ENCODE assay signal across 11 cellular contexts in genomic region chr3:16132926-16133325, GRCh38. TPM values are rescaled to one million over a fixed set of nuclear protein-coding genes. Genes with fewer than 3 reads are reported as not detected.
DNase-seq lines count a peak whose midpoint lies in the region; ATAC-seq and TF ChIP-seq lines count a peak whose summit lies in the region.
"Had no signal": no experiment of that assay in that cellular context is flagged by ENCODE, and none has a peak within 500 bp of the region (broad histone marks: within the 10 kb centered on the region; RNA-seq: fewer than 3 reads in every experiment).

No MANE protein-coding gene starts in this region.

- no peak overlapping the region for H2AFZ ChIP-seq in Karpas-422 (ENCODE audit: low read length)

- H3K36me3 ChIP-seq in Karpas-422 (ENCODE audit: insufficient read depth, low read length) (no peaks in the 10 kb centered on the region), stomach smooth muscle (ENCODE audit: control insufficient read depth in 2 of 2, insufficient read depth in 2 of 2, low read length in 2 of 2) (no peaks in the 10 kb centered on the region), body of pancreas (replicated peaks in 1 of 2; ENCODE audit: insufficient read depth in 1 of 2, low read depth in 2 of 2) (no peaks in the 10 kb centered on the region)

- BruUV-seq in Calu3 (replicated peaks; lab: Mats Ljungman, UMichigan): no TSS peak

- no peak for TF ChIP-seq POLR2A in body of pancreas (IDR thresholded peaks at IDR 0.05)

- H3K9me2 ChIP-seq in Karpas-422 (replicated peaks; ENCODE audit: insufficient read depth, low read length): no peaks in the 10 kb centered on the region

- no peak overlapping the region for H3K4me3 Mint-ChIP-seq in Calu3 (ENCODE audit: low read depth, unreplicated experiment)
- H3K4me3 Mint-ChIP-seq: CD4-positive, alpha-beta T cell had no signal

- H3K27ac Mint-ChIP-seq in Calu3 (ENCODE audit: unreplicated experiment): no peak overlapping the region
- H3K27ac Mint-ChIP-seq: CD4-positive, alpha-beta T cell had no signal

- H4K20me1 ChIP-seq in Karpas-422 (ENCODE audit: insufficient read depth, low read depth, low read length): no peaks in the 10 kb centered on the region

- ATAC-seq in body of pancreas: no peak

- peak; percentile 37 for DNase-seq in Karpas-422
- DNase-seq in cerebellum (ENCODE audit: low spot score): peak; percentile 72
- DNase-seq in inferior parietal cortex (ENCODE audit: extremely low spot score): peak; percentile 75
- no peak for DNase-seq in glomerular visceral epithelial cell (ENCODE audit: extremely low spot score)
- no peak for DNase-seq in stimulated activated CD4-positive, alpha-beta T cell treated with anti-CD3 and anti-CD28 coated beads, Interleukin-4, amount 100 ng/mL, for 1 hour
- DNase-seq in body of pancreas: no peak
- no peak for DNase-seq in Calu3
- DNase-seq: activated naive CD4-positive, alpha-beta T cell; CD4-positive, alpha-beta T cell; NCI-H226 had no signal

- CTCF ChIA-PET in Calu3 (lab: Charles Lee): no interaction called here

- no peaks in the 10 kb centered on the region for H3K79me2 ChIP-seq in Karpas-422 (ENCODE audit: low read length)

- no peak for TF ChIP-seq CTCF in body of pancreas (IDR thresholded peaks at IDR 0.05)
- TF ChIP-seq CTCF in Calu3 (IDR thresholded peaks at IDR 0.05; ENCODE audit: unreplicated experiment): no peak

- no peaks in the 10 kb centered on the region for H3K4me1 ChIP-seq in Karpas-422 (ENCODE audit: low read length)
- peaks cover 12% of the 10 kb centered on the region for H3K4me1 ChIP-seq in stomach smooth muscle (ENCODE audit: control insufficient read depth, insufficient read depth, low read length)
- no peaks in the 10 kb centered on the region for H3K4me1 ChIP-seq in body of pancreas

- peaks cover 4% of the 10 kb centered on the region for H3K36me3 Mint-ChIP-seq in Calu3 (ENCODE audit: insufficient read depth, unreplicated experiment)

- H3K27me3 Mint-ChIP-seq in Calu3 (ENCODE audit: unreplicated experiment): peaks cover 3% of the 10 kb centered on the region
- H3K27me3 Mint-ChIP-seq: CD4-positive, alpha-beta T cell had no signal

- H3K9me3 ChIP-seq in Karpas-422 (ENCODE audit: low read length) (no peaks in the 10 kb centered on the region), stomach smooth muscle (ENCODE audit: control insufficient read depth in 2 of 2, low read length in 2 of 2) (peaks cover 5 to 15% of the 10 kb centered on the region in 2 donors), body of pancreas (no peaks in the 10 kb centered on the region)

- no peak overlapping the region for H3K27ac ChIP-seq in Karpas-422 (ENCODE audit: low read length)
- peak overlapping the region; percentile 37 for H3K27ac ChIP-seq in stomach smooth muscle (ENCODE audit: low read length)
- H3K27ac ChIP-seq in body of pancreas: no peak overlapping the region

- intact Hi-C loops in body of pancreas (cut with DNase I) (no loop called here), Calu3 (cut with micrococcal nuclease; ENCODE audit: unreplicated experiment) (no loop called here)

- H3K4me1 Mint-ChIP-seq in Calu3 (ENCODE audit: low read depth, unreplicated experiment): no peaks in the 10 kb centered on the region

- H3K4me2 ChIP-seq in Karpas-422 (ENCODE audit: low read depth, low read length, poor library complexity, severe bottlenecking): no peak overlapping the region

- peaks cover 6% of the 10 kb centered on the region for H3K9me3 Mint-ChIP-seq in Calu3 (ENCODE audit: low read depth, unreplicated experiment)

- no peak overlapping the region for H3K4me3 ChIP-seq in Karpas-422 (ENCODE audit: low read length)
- no peak overlapping the region for H3K4me3 ChIP-seq in stomach smooth muscle (ENCODE audit: low read length in 2 of 2)
- no peak overlapping the region for H3K4me3 ChIP-seq in body of pancreas

- H3K9ac ChIP-seq in Karpas-422 (ENCODE audit: low read length): no peak overlapping the region
- H3K9ac ChIP-seq in stomach smooth muscle (ENCODE audit: low read length in 2 of 2): no peak overlapping the region

- 78 to 84% methylated on average over 3 of the region's 3 CpGs for WGBS in body of pancreas, 2 donors

- H3K27me3 ChIP-seq in Karpas-422 (ENCODE audit: low read length) (no peaks in the 10 kb centered on the region), stomach smooth muscle (ENCODE audit: control insufficient read depth in 1 of 2, insufficient read depth in 2 of 2, low read length in 2 of 2) (no peaks in the 10 kb centered on the region), body of pancreas (no peaks in the 10 kb centered on the region)

RNA-seq across cellular contexts. Expression of gene GALNT15, which starts 41.6 kb away (rescaled TPM):
- not detected in 2 replicates for total RNA-seq in Karpas-422 (2014; rRNA removed; shearing (Covaris generic); ENCODE audit: low replicate concordance)
- 27.5 TPM for total RNA-seq in cerebellum
- total RNA-seq in body of pancreas: 10 to 100 TPM; 21.8 to 26.0 TPM
- total RNA-seq in Calu3 (2022): not detected in 2 replicates
- total RNA-seq: CD4-positive, alpha-beta T cell had no signal

Comparison
In these comparisons a context has a peak if more than half of its experiments do, and no peak if none do; other contexts are left out.
1. DNase-seq: peak in Karpas-422 (single experiment), cerebellum (single experiment) and inferior parietal cortex (single experiment); none in glomerular visceral epithelial cell (single experiment), stimulated activated CD4-positive, alpha-beta T cell treated with anti-CD3 and anti-CD28 coated beads, Interleukin-4, amount 100 ng/mL, for 1 hour (single experiment), body of pancreas (0 of 4) and Calu3 (single experiment).
2. RNA of gene GALNT15, which starts 41.6 kb away (total RNA-seq): 27.5 TPM in cerebellum (single experiment) and 21.8 to 26.0 TPM in body of pancreas; not detected in Karpas-422 and not detected in Calu3; every median in the first group is over 10 times any median in the second.